Comparison of ENCODE assay signal across 1 cellular context in genomic region chr19:49472936-49473335, GRCh38.
TF ChIP-seq lines count a peak whose summit lies in the region.

No MANE protein-coding gene starts in this region.

TF ChIP-seq in A549, 52 proteins besides CTCF, POLR2A, EP300 and RAD21 (continued from another document):
- no peak for TF ChIP-seq RNF2 (IDR thresholded peaks at IDR 0.05; ENCODE audit: borderline replicate concordance, low read depth)
- no peak for TF ChIP-seq HOXA7 (CRISPR knock-in tag; IDR thresholded peaks at IDR 0.05)
- no peak for TF ChIP-seq ATOH8 (CRISPR knock-in tag; IDR thresholded peaks at IDR 0.05; ENCODE audit: low read depth)
- TF ChIP-seq BHLHE40 (IDR thresholded peaks at IDR 0.05; ENCODE audit: low read depth, low read length), result no peak
- TF ChIP-seq RARB (CRISPR knock-in tag; IDR thresholded peaks at IDR 0.05), result no peak
- no peak for TF ChIP-seq MAFK (IDR thresholded peaks at IDR 0.05; ENCODE audit: partially characterized antibody)
TF ChIP-seq in A549: peak in this region for 0.
